Comparison of ENCODE assay signal across 8 cellular contexts in genomic region chr14:23070262-23071129, GRCh38. TPM values are rescaled to one million over a fixed set of nuclear protein-coding genes. Genes with fewer than 3 reads are reported as not detected.
DNase-seq lines count a peak whose midpoint lies in the region; ATAC-seq, FAIRE-seq and TF ChIP-seq lines count a peak whose summit lies in the region.

No MANE protein-coding gene starts in this region.

- TF ChIP-seq POLR2A in GM12892 (IDR thresholded peaks at IDR 0.05; ENCODE audit: low read depth, low read length), result no peak

- H3K36me3 ChIP-seq in BE2C (peaks cover 57% of the 10 kb centered on the region), colonic mucosa (peaks cover 12% of the 10 kb centered on the region)

- intact Hi-C loops in colonic mucosa (cut with DNase I), result no loop called here

- ATAC-seq in HG02973 (IDR thresholded peaks at IDR 0.05; ENCODE audit: unreplicated experiment) (no peak), GM18868 (IDR thresholded peaks at IDR 0.05; ENCODE audit: unreplicated experiment) (no peak)

- peak overlapping the region; percentile 95 to 98 (median 96) for H3K27ac Mint-ChIP-seq in nephron

- no peak for DNase-seq in BE2C
- DNase-seq in LNCaP clone FGC (ENCODE audit: low read depth), result no peak
- peak; percentile 15 for DNase-seq in colonic mucosa
- DNase-seq in middle frontal gyrus (ENCODE audit: extremely low spot score, low spot score), result no peak
- DNase-seq in GM12892 (ENCODE audit: insufficient read length), result no peak

- TF ChIP-seq CTCF in BE2C (IDR thresholded peaks at IDR 0.05; ENCODE audit: low read depth, low read length), result no peak
- no peak for TF ChIP-seq CTCF in LNCaP clone FGC (IDR thresholded peaks at IDR 0.05; ENCODE audit: control insufficient read depth, extremely low read depth, insufficient read depth)
- TF ChIP-seq CTCF in colonic mucosa (IDR thresholded peaks at IDR 0.05), result no peak
- TF ChIP-seq CTCF in nephron (IDR thresholded peaks at IDR 0.05; ENCODE audit: unreplicated experiment in 3 of 3), result no peak

- no peak for FAIRE-seq in GM12892 (lab: Jason Lieb, UNC)

- H3K4me1 ChIP-seq in BE2C (peaks cover 23% of the 10 kb centered on the region), colonic mucosa (peaks cover 18% of the 10 kb centered on the region)

- peak overlapping the region; percentile 72 for H3K27ac ChIP-seq in colonic mucosa

- peaks cover 47% of the 10 kb centered on the region for H3K4me1 Mint-ChIP-seq in nephron

- H3K4me3 ChIP-seq in BE2C (ENCODE audit: low read depth, low read length) (peak overlapping the region; percentile 99), LNCaP clone FGC (ENCODE audit: low read depth, low read length) (peak overlapping the region; percentile 85), colonic mucosa (peak overlapping the region; percentile 51)

- peak overlapping the region; percentile 91 to 94 (median 94) for H3K4me3 Mint-ChIP-seq in nephron

- H3K9me3 Mint-ChIP-seq in nephron, result no peaks in the 10 kb centered on the region

- H3K27me3 ChIP-seq in BE2C (no peaks in the 10 kb centered on the region), colonic mucosa (no peaks in the 10 kb centered on the region)

- peaks cover 57% of the 10 kb centered on the region for H3K36me3 Mint-ChIP-seq in nephron (ENCODE audit: low read depth)

- no peaks in the 10 kb centered on the region for H3K27me3 Mint-ChIP-seq in nephron (ENCODE audit: low read depth)

- H3K9ac ChIP-seq in colonic mucosa (ENCODE audit: low read depth in 2 of 2, low read length in 2 of 2), result peak overlapping the region; percentile 82 to 87

- H3K9me3 ChIP-seq in BE2C (no peaks in the 10 kb centered on the region), colonic mucosa (no peaks in the 10 kb centered on the region)

RNA-seq across cellular contexts. Expression of gene CDH24, which starts 13.2 kb away (rescaled TPM):
- 135 TPM for polyA plus RNA-seq in BE2C (2012; ENCODE audit: insufficient read depth, insufficient read length, low read depth)
- total RNA-seq in colonic mucosa, result 10 to 100 TPM in 1 of 2 donors, 1 to 10 TPM in 1; 4.4 to 11.4 TPM
- polyA plus RNA-seq in GM12892 (2012; ENCODE audit: missing spikeins), result 1.1 TPM

RNA-seq across cellular contexts. Expression of gene ACIN1, which starts 24.4 kb away (rescaled TPM):
- polyA plus RNA-seq in BE2C (2012; ENCODE audit: insufficient read depth, insufficient read length, low read depth), result 198 TPM
- total RNA-seq in colonic mucosa, result 100 to 1,000 TPM in 1 of 2 donors, 10 to 100 TPM in 1; 99.4 to 154 TPM
- polyA plus RNA-seq in GM12892 (2012; ENCODE audit: missing spikeins), result 83.9 TPM

RNA-seq across cellular contexts. Expression of gene C14orf119, which starts 24.8 kb away (rescaled TPM):
- polyA plus RNA-seq in BE2C (2012; ENCODE audit: insufficient read depth, insufficient read length, low read depth), result 59.7 TPM
- 10 to 100 TPM; 56.2 to 59.2 TPM for total RNA-seq in colonic mucosa
- polyA plus RNA-seq in GM12892 (2012; ENCODE audit: missing spikeins), result 39.9 TPM

RNA-seq across cellular contexts. Expression of gene PSMB11, which starts 28.5 kb away (rescaled TPM):
- polyA plus RNA-seq in BE2C (2012; ENCODE audit: insufficient read depth, insufficient read length, low read depth), result not detected
- total RNA-seq in colonic mucosa, result not detected
- polyA plus RNA-seq in GM12892 (2012; ENCODE audit: missing spikeins), result not detected

RNA-seq across cellular contexts. Expression of gene CIROP, which starts 34.3 kb away (rescaled TPM):
- not detected for polyA plus RNA-seq in BE2C (2012; ENCODE audit: insufficient read depth, insufficient read length, low read depth)
- not detected for total RNA-seq in colonic mucosa
- polyA plus RNA-seq in GM12892 (2012; ENCODE audit: missing spikeins), result not detected
